ENCODE assay signal across 22 cellular contexts in the genomic region with DNA sequence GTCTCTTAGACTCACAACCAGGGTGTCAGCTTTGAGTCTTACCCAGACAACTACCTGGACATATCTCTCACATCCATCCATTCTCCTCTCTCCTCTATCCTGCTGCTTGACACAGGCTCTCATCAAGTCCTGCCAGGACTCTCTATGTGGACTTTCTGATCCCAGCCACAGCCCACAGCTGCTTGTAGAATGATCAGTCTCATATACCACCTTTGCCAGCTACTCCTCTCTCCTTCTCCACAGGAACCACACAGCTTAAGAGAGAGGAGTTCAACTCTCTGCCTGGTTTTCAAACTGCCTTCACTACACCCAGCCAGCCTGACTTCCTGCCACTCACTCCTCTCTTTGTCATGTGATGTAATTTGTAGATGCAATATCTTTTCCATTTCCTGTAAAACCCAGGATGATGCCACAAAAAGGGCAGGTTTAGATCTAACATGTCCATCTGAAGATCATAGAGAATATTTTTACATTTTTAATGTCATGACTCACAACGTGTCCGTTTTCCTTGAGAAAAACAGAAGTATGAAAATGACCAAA.
DNase-seq lines count a peak whose midpoint lies in the region; ATAC-seq, FAIRE-seq and TF ChIP-seq lines count a peak whose summit lies in the region.
"Had no signal": no experiment of that assay in that cellular context is flagged by ENCODE, and none has a peak within 500 bp of the region (broad histone marks: within the 10 kb centered on the region; RNA-seq: fewer than 3 reads in every experiment).

No MANE protein-coding gene starts in this region.

- H4K20me1 ChIP-seq in DND-41 (ENCODE audit: insufficient read depth, low read length) (no peaks in the 10 kb centered on the region), K562 (replicated peaks; ENCODE audit: control insufficient read depth, insufficient read depth, low read length) (no peaks in the 10 kb centered on the region)

- ATAC-seq in DND-41 (ENCODE audit: insufficient read depth, low read depth) (peak; percentile 59), K562 (no peak), Right ventricle myocardium superior (ENCODE audit: poor library complexity) (no peak)
- ATAC-seq: HCT116 had no signal

- H3K4me3 ChIP-seq in DND-41 (ENCODE audit: low read depth in 1 of 2, low read length in 2 of 2) (no peak overlapping the region), K562 (no peak overlapping the region)
- H3K4me3 ChIP-seq: GM23248, Peyer's patch, SK-N-MC had no signal

- H2AFZ ChIP-seq in DND-41 (ENCODE audit: low read depth, low read length) = peak overlapping the region; percentile 43; the same call in 1 of the 2 replicates
- no peak overlapping the region for H2AFZ ChIP-seq in K562 (ENCODE audit: low read depth, low read length)
- H2AFZ ChIP-seq: GM23248 had no signal

- TF ChIP-seq CTCF in DND-41 (IDR thresholded peaks at IDR 0.05; ENCODE audit: borderline replicate concordance, extremely low read depth, low read length, poor library complexity, severe bottlenecking) (no peak), K562 (IDR thresholded peaks at IDR 0.05 in 2 of 3, conservative IDR thresholded peaks at IDR 0.05 in 1 of 3; ENCODE audit: insufficient read depth in 2 of 3, low read depth in 1 of 3, low read length in 3 of 3) (no peak), nephron progenitor cell (IDR thresholded peaks at IDR 0.05) (no peak)

- POLR2A ChIA-PET in K562 (lab: Yijun Ruan, JAX) = no interaction called here

- CTCF ChIA-PET in K562 (lab: Yijun Ruan, JAX; ENCODE audit: low intra/inter-chr PET ratio) = no interaction called here

- H3K4me1 ChIP-seq in DND-41 (ENCODE audit: insufficient read depth, low read length) (peaks cover 11% of the 10 kb centered on the region; the same call in 1 of the 2 replicates), K562 (replicated peaks in 1 of 2; ENCODE audit: control insufficient read depth in 2 of 2, insufficient read depth in 2 of 2, low read length in 2 of 2) (no peaks in the 10 kb centered on the region)
- H3K4me1 ChIP-seq: Peyer's patch had no signal

- FAIRE-seq in K562 (lab: Jason Lieb, UNC) = no peak
- FAIRE-seq: GM12891, GM19239 had no signal

- TF ChIP-seq EP300 in K562 (IDR thresholded peaks at IDR 0.05; ENCODE audit: low read length) = no peak

- WGBS in K562 (ENCODE audit: insufficient coverage, low coverage, missing lambda C conversion rate) = 0% methylated on average over 2 of the region's 2 CpGs

- H3K9ac ChIP-seq in DND-41 (ENCODE audit: low read depth, low read length) (no peak overlapping the region), K562 (ENCODE audit: insufficient read depth in 1 of 2, low read depth in 2 of 2, low read length in 2 of 2) (no peak overlapping the region)
- H3K9ac ChIP-seq: GM23248 had no signal

- no peaks in the 10 kb centered on the region for H3K79me2 ChIP-seq in DND-41 (ENCODE audit: insufficient read depth, low read length)
- H3K79me2 ChIP-seq in K562 (ENCODE audit: control insufficient read depth, insufficient read depth, low read length) = no peaks in the 10 kb centered on the region

- H3K27me3 ChIP-seq in DND-41 (ENCODE audit: insufficient read depth, low read length, poor library complexity) (no peaks in the 10 kb centered on the region), K562 (ENCODE audit: control insufficient read depth in 2 of 2, insufficient read depth in 2 of 2, low read length in 2 of 2) (no peaks in the 10 kb centered on the region)
- H3K27me3 ChIP-seq: Peyer's patch had no signal

- H3K4me1 Mint-ChIP-seq in nephron progenitor cell = peaks cover 23% of the 10 kb centered on the region
- H3K4me1 Mint-ChIP-seq: CD8-positive, alpha-beta memory T cell had no signal

- H3K27me3 Mint-ChIP-seq in nephron progenitor cell (ENCODE audit: low read depth, poor library complexity) = peaks cover 4% of the 10 kb centered on the region

- H3K9me1 ChIP-seq in K562 (ENCODE audit: control insufficient read depth, insufficient read depth, low read length) = no peaks in the 10 kb centered on the region

- no peak overlapping the region for H3K4me3 Mint-ChIP-seq in nephron progenitor cell
- H3K4me3 Mint-ChIP-seq: CD8-positive, alpha-beta memory T cell had no signal

- peak overlapping the region; percentile 1 for H3K27ac Mint-ChIP-seq in nephron progenitor cell
- H3K27ac Mint-ChIP-seq: CD8-positive, alpha-beta memory T cell had no signal

- H3K9me3 ChIP-seq in DND-41 (ENCODE audit: insufficient read depth, low read length, severe bottlenecking) (no peaks in the 10 kb centered on the region), K562 (replicated peaks; ENCODE audit: control insufficient read depth, insufficient read depth, low read depth, low read length) (no peaks in the 10 kb centered on the region)
- H3K9me3 ChIP-seq: Peyer's patch had no signal

- intact Hi-C loops in K562 (cut with micrococcal nuclease) (no loop called here), Right ventricle myocardium superior (cut with DNase I) (no loop called here)

- peak; percentile 2 for DNase-seq in SIG-M5 treated with dmso at 0.1 percent for 504 hours (lab: John Stamatoyannopoulos, UW; ENCODE audit: unreplicated experiment)
- no peak for DNase-seq in SIG-M5 (lab: John Stamatoyannopoulos, UW)
- peak; percentile 12 for DNase-seq in DND-41
- no peak for DNase-seq in K562 (ENCODE audit: extremely low read depth in 1 of 4, low spot score in 3 of 4)
- DNase-seq in nephron progenitor cell = no peak
- DNase-seq in NCI-H2107 treated with DMSO at 0.1 percent for 48 hours (lab: John Stamatoyannopoulos, UW; ENCODE audit: unreplicated experiment) = no peak
- DNase-seq in kidney glomerular epithelial cell (lab: John Stamatoyannopoulos, UW) = no peak
- no peak for DNase-seq in Right ventricle myocardium superior
- DNase-seq: 8988T; CD8-positive, alpha-beta memory T cell; DMS53; GM23248; KBM-7; NCI-H1417 treated with DMSO at 0.1 percent for 48 hours; NCI-H1930; NCI-H345; NCI-H524 treated with DMSO at 0.1 percent for 48 hours; Peyer's patch had no signal

- no peak for TF ChIP-seq RAD21 in K562 (CRISPR knock-in tag; conservative IDR thresholded peaks at IDR 0.05 in 1 of 2, IDR thresholded peaks at IDR 0.05 in 1 of 2)

- H3K27ac ChIP-seq in DND-41 (ENCODE audit: low read length) (no peak overlapping the region), K562 (ENCODE audit: extremely low read depth, low read depth, low read length) (no peak overlapping the region)
- H3K27ac ChIP-seq: GM23248, Peyer's patch, SK-N-MC had no signal

- H3K36me3 ChIP-seq in DND-41 (ENCODE audit: insufficient read depth, low read length) (no peaks in the 10 kb centered on the region), K562 (ENCODE audit: control insufficient read depth, insufficient read depth, low read length) (no peaks in the 10 kb centered on the region)
- H3K36me3 ChIP-seq: Peyer's patch had no signal

- no peaks in the 10 kb centered on the region for H3K9me3 Mint-ChIP-seq in nephron progenitor cell

- no TSS peak for BruUV-seq in K562 (replicated peaks; lab: Mats Ljungman, UMichigan)

- no peak overlapping the region for H3K4me2 ChIP-seq in DND-41 (ENCODE audit: insufficient read depth, low read length)
- H3K4me2 ChIP-seq in K562 (ENCODE audit: insufficient read depth, low read length) = no peak overlapping the region

- no peak for TF ChIP-seq POLR2A in K562 (conservative IDR thresholded peaks at IDR 0.05)

- no peaks in the 10 kb centered on the region for H3K36me3 Mint-ChIP-seq in nephron progenitor cell (ENCODE audit: low read depth)
- H3K36me3 Mint-ChIP-seq: CD8-positive, alpha-beta memory T cell had no signal

- in situ Hi-C loops in K562 (cut with MboI) = no loop called here

TF ChIP-seq in K562, 482 proteins besides CTCF, POLR2A, EP300 and RAD21:
- TF ChIP-seq ZNF507 (tag; conservative IDR thresholded peaks at IDR 0.05) = no peak
- TF ChIP-seq, protein P1, sequence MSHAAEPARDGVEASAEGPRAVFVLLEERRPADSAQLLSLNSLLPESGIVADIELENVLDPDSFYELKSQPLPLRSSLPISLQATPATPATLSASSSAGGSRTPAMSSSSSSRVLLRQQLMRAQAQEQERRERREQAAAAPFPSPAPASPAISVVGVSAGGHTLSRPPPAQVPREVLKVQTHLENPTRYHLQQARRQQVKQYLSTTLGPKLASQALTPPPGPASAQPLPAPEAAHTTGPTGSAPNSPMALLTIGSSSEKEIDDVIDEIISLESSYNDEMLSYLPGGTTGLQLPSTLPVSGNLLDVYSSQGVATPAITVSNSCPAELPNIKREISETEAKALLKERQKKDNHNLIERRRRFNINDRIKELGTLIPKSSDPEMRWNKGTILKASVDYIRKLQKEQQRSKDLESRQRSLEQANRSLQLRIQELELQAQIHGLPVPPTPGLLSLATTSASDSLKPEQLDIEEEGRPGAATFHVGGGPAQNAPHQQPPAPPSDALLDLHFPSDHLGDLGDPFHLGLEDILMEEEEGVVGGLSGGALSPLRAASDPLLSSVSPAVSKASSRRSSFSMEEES (CRISPR knock-in tag; IDR thresholded peaks at IDR 0.05) = peak; percentile 56
- peak; percentile 51; the same call in 1 of the 2 replicates for TF ChIP-seq GABPA (tag; conservative IDR thresholded peaks at IDR 0.05; ENCODE audit: low read depth)

Comparison
In these comparisons a context has a peak if more than half of its experiments do, and no peak if none do; other contexts are left out.
1. DNase-seq: peak in SIG-M5 treated with dmso at 0.1 percent for 504 hours (single experiment) and DND-41 (single experiment); none in SIG-M5 (single experiment), K562 (0 of 4), nephron progenitor cell (single experiment), NCI-H2107 treated with DMSO at 0.1 percent for 48 hours (single experiment), kidney glomerular epithelial cell (single experiment) and Right ventricle myocardium superior (single experiment).